In the genomic region with DNA sequence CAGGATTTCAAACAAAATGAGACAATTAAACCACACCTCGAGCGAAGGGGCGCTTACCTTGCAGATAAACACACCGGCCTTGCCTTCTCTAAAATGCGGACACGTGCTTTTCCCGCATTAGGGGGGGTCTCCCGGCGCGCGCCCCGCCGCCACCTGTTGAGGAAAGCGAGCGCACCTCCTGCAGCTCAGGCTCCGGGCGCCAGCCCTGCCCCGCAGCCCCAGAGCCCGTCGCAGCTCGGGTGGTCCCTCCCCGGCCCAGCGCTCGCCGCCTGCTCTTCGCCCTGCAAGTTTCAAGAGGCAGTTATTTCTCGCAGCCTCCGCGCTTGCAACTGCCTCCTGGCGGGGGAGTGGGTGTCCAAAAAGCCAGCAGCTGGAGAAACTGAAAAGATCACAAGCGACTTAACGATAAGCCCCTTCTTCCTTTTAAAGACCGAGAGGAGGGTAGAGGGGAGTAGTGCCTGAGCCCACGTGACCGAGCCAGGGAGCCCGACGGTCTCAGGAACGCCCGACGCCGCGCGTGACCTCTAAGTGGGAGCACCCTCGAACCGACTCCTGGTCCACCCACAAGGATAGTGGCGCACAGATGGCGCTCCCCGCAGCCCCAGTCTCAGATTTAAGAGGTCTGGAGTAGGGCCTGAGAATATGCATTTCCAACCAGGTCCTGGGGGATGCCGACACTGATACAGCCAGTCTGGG, we compare ENCODE assay signal across 8 cellular contexts. TPM values are rescaled to one million over a fixed set of nuclear protein-coding genes. Genes with fewer than 3 reads are reported as not detected.
DNase-seq lines count a peak whose midpoint lies in the region; ATAC-seq, FAIRE-seq and TF ChIP-seq lines count a peak whose summit lies in the region.

A gene (minus strand): TSS at position 396 of the 696 bp plus-strand sequence. CDS start 11,386 bp downstream, outside the sequence.

- no peaks in the 10 kb centered on the region for H3K9me3 Mint-ChIP-seq in effector memory CD8-positive, alpha-beta T cell
- no peaks in the 10 kb centered on the region for H3K9me3 Mint-ChIP-seq in type B pancreatic cell

- no peak for FAIRE-seq in D721Med (lab: Jason Lieb, UNC)

- H3K9me3 ChIP-seq in WERI-Rb-1 (ENCODE audit: severe bottlenecking): no peaks in the 10 kb centered on the region
- H3K9me3 ChIP-seq in mucosa of descending colon: no peaks in the 10 kb centered on the region

- DNase-seq in D721Med (ENCODE audit: insufficient read length, low spot score) (peak; percentile 32), WERI-Rb-1 (peak; percentile 67), mucosa of descending colon (peak; percentile 32 to 63 (median 47)), type B pancreatic cell (ENCODE audit: extremely low spot score, unreplicated experiment) (peak; percentile 71), LoVo (ENCODE audit: low spot score) (no peak)
- peak; percentile 5 to 17 (median 6) for DNase-seq in effector memory CD8-positive, alpha-beta T cell

- H3K36me3 ChIP-seq in WERI-Rb-1: no peaks in the 10 kb centered on the region
- H3K36me3 ChIP-seq in mucosa of descending colon (ENCODE audit: low read depth): no peaks in the 10 kb centered on the region

- H3K4me1 Mint-ChIP-seq in effector memory CD8-positive, alpha-beta T cell (ENCODE audit: low read depth in 2 of 2): peaks cover 12 to 14% of the 10 kb centered on the region in 2 donors
- peaks cover 5% of the 10 kb centered on the region for H3K4me1 Mint-ChIP-seq in type B pancreatic cell (ENCODE audit: unreplicated experiment)

- no peak for TF ChIP-seq CTCF in D721Med (IDR thresholded peaks at IDR 0.05; ENCODE audit: insufficient read depth, missing control alignments)
- peak; percentile 27; the same call in 1 of the 2 replicates for TF ChIP-seq CTCF in WERI-Rb-1 (IDR thresholded peaks at IDR 0.05; ENCODE audit: low read depth, low read length)
- TF ChIP-seq CTCF in mucosa of descending colon (IDR thresholded peaks at IDR 0.05): no peak
- no peak for TF ChIP-seq CTCF in type B pancreatic cell (conservative IDR thresholded peaks at IDR 0.05)

- peak within 1 kb of the TSS; percentile 58 for H3K4me3 ChIP-seq in WERI-Rb-1 (ENCODE audit: low read depth, low read length)
- no peak within 1 kb of the TSS for H3K4me3 ChIP-seq in mucosa of descending colon

- H3K27ac ChIP-seq in WERI-Rb-1: 0 out of 2 replicates have a peak within 1 kb of the TSS, but pooled peaks have one; percentile 12

- H3K4me3 Mint-ChIP-seq in effector memory CD8-positive, alpha-beta T cell: peak within 1 kb of the TSS; percentile 79 to 83
- H3K4me3 Mint-ChIP-seq in type B pancreatic cell: peak within 1 kb of the TSS; percentile 78

- no peak within 1 kb of the TSS for H3K27ac Mint-ChIP-seq in effector memory CD8-positive, alpha-beta T cell
- no peak within 1 kb of the TSS for H3K27ac Mint-ChIP-seq in type B pancreatic cell

- peaks cover 3% of the 10 kb centered on the region for H3K36me3 Mint-ChIP-seq in effector memory CD8-positive, alpha-beta T cell (ENCODE audit: insufficient read depth)
- no peaks in the 10 kb centered on the region for H3K36me3 Mint-ChIP-seq in type B pancreatic cell

- ATAC-seq in GM19452 (IDR thresholded peaks at IDR 0.05; ENCODE audit: unreplicated experiment) (peak; percentile 30), HG03558 (IDR thresholded peaks at IDR 0.05; ENCODE audit: extremely low read depth, unreplicated experiment) (peak; percentile 7), mucosa of descending colon (peak; percentile 56)
- ATAC-seq in effector memory CD8-positive, alpha-beta T cell (replicated peaks): peak; percentile 52

- intact Hi-C loops in mucosa of descending colon (cut with DNase I, micrococcal nuclease): no loop called here

- no peaks in the 10 kb centered on the region for H3K27me3 ChIP-seq in WERI-Rb-1 (ENCODE audit: insufficient read depth, low read depth, severe bottlenecking)

- peaks cover 18% of the 10 kb centered on the region for H3K4me1 ChIP-seq in mucosa of descending colon (ENCODE audit: low read depth)

- peaks cover 16 to 43% of the 10 kb centered on the region in 2 donors for H3K27me3 Mint-ChIP-seq in effector memory CD8-positive, alpha-beta T cell
- peaks cover 65% of the 10 kb centered on the region for H3K27me3 Mint-ChIP-seq in type B pancreatic cell

RNA-seq across cellular contexts. Expression of the gene that starts here (rescaled TPM):
- total RNA-seq in mucosa of descending colon (under 1 TPM; 0.32 to 0.60 (median 0.41) TPM), type B pancreatic cell (ENCODE audit: low replicate concordance) (0.19 and 0.53 TPM in 2 replicates)

Comparison
In these comparisons a context has a peak if more than half of its experiments do, and no peak if none do; other contexts are left out.
1. Peak in DNase-seq and ATAC-seq in mucosa of descending colon; RNA of the gene not detected or under 1 TPM.
2. Peak in DNase-seq in type B pancreatic cell; RNA of the gene not detected or under 1 TPM.